ENCODE assay signal across 15 cellular contexts in the genomic region with DNA sequence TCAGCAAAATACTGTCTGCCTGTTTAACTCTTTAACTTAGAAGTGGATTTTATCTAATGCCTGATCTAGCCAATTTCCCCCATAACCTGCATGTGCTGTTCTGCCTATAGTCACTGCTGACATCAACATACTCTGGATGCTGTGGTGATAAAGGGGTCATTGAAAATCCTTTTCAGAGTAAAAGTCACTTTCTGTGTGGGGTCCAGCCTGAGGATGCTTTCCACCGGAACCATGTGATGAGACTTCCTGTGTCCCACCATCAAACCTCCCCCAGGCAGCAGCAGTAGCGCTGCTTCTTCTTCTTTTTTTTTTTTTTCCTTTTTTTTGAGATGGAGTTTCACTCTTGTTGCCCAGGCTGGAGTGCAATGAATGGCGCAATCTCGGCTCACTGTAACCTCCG.
"Had no signal": no experiment of that assay in that cellular context is flagged by ENCODE, and none has a peak within 500 bp of the region (broad histone marks: within the 10 kb centered on the region; RNA-seq: fewer than 3 reads in every experiment).

No MANE protein-coding gene starts in this region.

- DNase-seq: activated CD4-positive, alpha-beta T cell treated with anti-CD3 and anti-CD28 coated beads for 4 hours; activated naive CD4-positive, alpha-beta T cell; foreskin keratinocyte; heart left ventricle; left ventricle myocardium superior; mesenchymal stem cell; ovary; sigmoid colon; stimulated activated CD4-positive, alpha-beta T cell treated with anti-CD3 and anti-CD28 coated beads, Interleukin-2, amount 100 ng/mL, for 24 hours; stimulated activated naive CD4-positive, alpha-beta T cell; substantia nigra; transverse colon had no signal

- H3K4me3 ChIP-seq: cardiac muscle cell, heart left ventricle, neural progenitor cell, ovary, sigmoid colon, transverse colon had no signal

- H3K27me3 ChIP-seq: cardiac muscle cell, foreskin keratinocyte, heart left ventricle, neural progenitor cell, ovary, sigmoid colon had no signal

- H3K9me3 ChIP-seq: heart left ventricle, ovary, sigmoid colon, transverse colon had no signal

- ATAC-seq: foreskin keratinocyte, heart left ventricle, left ventricle myocardium superior had no signal

- H3K4me1 ChIP-seq: foreskin keratinocyte, heart left ventricle, neural progenitor cell, sigmoid colon, transverse colon had no signal

- H3K27ac ChIP-seq: cardiac muscle cell, foreskin keratinocyte, heart left ventricle, neural progenitor cell, ovary, sigmoid colon, transverse colon, VCaP had no signal

- H3K4me2 ChIP-seq: neural progenitor cell had no signal

- H3K36me3 ChIP-seq: cardiac muscle cell, heart left ventricle, neural progenitor cell, ovary, sigmoid colon, transverse colon had no signal

- H2AFZ ChIP-seq: neural progenitor cell had no signal
